1 cellular context compared by ENCODE assay signal in the genomic region with DNA sequence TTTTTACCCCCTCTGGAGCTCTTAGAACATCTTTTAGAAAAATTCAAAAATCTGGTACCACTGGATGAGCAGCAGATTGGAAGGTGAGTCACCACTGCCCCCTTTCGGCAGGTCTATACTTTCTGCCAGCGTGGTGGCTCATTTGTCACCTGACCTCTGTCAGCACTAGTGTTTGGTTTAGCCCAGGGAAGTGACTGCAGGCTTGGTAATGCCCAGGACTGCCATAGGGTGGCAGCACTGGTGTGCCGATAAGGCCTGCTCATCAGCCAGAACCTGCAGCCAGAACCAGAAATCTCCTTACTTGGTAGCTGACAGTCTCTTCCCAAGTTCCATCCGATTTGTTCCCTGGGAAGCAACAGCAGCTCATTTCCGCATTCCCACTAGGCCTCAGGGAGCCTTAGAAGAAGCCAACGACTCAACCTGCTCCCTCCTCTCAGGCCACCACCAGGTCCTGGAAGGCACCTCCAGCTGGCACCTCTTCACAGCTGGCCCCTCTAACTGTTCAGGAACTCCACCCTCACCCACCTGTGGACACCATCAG.
TF ChIP-seq lines count a peak whose summit lies in the region.

No MANE protein-coding gene starts in this region.

TF ChIP-seq in SK-N-SH, 30 proteins besides CTCF, POLR2A, EP300 and RAD21 (continued from another document):
- TF ChIP-seq, protein P1, sequence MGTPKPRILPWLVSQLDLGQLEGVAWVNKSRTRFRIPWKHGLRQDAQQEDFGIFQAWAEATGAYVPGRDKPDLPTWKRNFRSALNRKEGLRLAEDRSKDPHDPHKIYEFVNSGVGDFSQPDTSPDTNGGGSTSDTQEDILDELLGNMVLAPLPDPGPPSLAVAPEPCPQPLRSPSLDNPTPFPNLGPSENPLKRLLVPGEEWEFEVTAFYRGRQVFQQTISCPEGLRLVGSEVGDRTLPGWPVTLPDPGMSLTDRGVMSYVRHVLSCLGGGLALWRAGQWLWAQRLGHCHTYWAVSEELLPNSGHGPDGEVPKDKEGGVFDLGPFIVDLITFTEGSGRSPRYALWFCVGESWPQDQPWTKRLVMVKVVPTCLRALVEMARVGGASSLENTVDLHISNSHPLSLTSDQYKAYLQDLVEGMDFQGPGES (IDR thresholded peaks at IDR 0.05; ENCODE audit: low read depth, low read length) = no peak
- TF ChIP-seq ELF1 (IDR thresholded peaks at IDR 0.05) = no peak
- TF ChIP-seq, protein P2, sequence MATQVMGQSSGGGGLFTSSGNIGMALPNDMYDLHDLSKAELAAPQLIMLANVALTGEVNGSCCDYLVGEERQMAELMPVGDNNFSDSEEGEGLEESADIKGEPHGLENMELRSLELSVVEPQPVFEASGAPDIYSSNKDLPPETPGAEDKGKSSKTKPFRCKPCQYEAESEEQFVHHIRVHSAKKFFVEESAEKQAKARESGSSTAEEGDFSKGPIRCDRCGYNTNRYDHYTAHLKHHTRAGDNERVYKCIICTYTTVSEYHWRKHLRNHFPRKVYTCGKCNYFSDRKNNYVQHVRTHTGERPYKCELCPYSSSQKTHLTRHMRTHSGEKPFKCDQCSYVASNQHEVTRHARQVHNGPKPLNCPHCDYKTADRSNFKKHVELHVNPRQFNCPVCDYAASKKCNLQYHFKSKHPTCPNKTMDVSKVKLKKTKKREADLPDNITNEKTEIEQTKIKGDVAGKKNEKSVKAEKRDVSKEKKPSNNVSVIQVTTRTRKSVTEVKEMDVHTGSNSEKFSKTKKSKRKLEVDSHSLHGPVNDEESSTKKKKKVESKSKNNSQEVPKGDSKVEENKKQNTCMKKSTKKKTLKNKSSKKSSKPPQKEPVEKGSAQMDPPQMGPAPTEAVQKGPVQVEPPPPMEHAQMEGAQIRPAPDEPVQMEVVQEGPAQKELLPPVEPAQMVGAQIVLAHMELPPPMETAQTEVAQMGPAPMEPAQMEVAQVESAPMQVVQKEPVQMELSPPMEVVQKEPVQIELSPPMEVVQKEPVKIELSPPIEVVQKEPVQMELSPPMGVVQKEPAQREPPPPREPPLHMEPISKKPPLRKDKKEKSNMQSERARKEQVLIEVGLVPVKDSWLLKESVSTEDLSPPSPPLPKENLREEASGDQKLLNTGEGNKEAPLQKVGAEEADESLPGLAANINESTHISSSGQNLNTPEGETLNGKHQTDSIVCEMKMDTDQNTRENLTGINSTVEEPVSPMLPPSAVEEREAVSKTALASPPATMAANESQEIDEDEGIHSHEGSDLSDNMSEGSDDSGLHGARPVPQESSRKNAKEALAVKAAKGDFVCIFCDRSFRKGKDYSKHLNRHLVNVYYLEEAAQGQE (IDR thresholded peaks at IDR 0.05; ENCODE audit: low read depth, low read length) = no peak
- TF ChIP-seq, protein P3, sequence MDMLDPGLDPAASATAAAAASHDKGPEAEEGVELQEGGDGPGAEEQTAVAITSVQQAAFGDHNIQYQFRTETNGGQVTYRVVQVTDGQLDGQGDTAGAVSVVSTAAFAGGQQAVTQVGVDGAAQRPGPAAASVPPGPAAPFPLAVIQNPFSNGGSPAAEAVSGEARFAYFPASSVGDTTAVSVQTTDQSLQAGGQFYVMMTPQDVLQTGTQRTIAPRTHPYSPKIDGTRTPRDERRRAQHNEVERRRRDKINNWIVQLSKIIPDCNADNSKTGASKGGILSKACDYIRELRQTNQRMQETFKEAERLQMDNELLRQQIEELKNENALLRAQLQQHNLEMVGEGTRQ (IDR thresholded peaks at IDR 0.05; ENCODE audit: borderline replicate concordance, low read depth, low read length) = peak; percentile 58
- peak; percentile 14; the same call in 1 of the 2 replicates for TF ChIP-seq GATA2 (CRISPR knock-in tag; IDR thresholded peaks at IDR 0.05)
- TF ChIP-seq RFX5 (IDR thresholded peaks at IDR 0.05; ENCODE audit: low read length) = peak; percentile 71
- TF ChIP-seq GABPA (IDR thresholded peaks at IDR 0.05; ENCODE audit: low read depth) = no peak
- TF ChIP-seq, protein P4, sequence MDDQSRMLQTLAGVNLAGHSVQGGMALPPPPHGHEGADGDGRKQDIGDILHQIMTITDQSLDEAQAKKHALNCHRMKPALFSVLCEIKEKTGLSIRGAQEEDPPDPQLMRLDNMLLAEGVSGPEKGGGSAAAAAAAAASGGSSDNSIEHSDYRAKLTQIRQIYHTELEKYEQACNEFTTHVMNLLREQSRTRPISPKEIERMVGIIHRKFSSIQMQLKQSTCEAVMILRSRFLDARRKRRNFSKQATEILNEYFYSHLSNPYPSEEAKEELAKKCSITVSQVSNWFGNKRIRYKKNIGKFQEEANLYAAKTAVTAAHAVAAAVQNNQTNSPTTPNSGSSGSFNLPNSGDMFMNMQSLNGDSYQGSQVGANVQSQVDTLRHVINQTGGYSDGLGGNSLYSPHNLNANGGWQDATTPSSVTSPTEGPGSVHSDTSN (IDR thresholded peaks at IDR 0.05) = peak; percentile 65
- TF ChIP-seq, protein P5, sequence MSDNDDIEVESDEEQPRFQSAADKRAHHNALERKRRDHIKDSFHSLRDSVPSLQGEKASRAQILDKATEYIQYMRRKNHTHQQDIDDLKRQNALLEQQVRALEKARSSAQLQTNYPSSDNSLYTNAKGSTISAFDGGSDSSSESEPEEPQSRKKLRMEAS (IDR thresholded peaks at IDR 0.05; ENCODE audit: low read depth) = peak; percentile 64
- TF ChIP-seq CHD2 (IDR thresholded peaks at IDR 0.05; ENCODE audit: low read length, partially characterized antibody) = peak; percentile 75
- peak; percentile 73 for TF ChIP-seq MXI1 (IDR thresholded peaks at IDR 0.05; ENCODE audit: low read depth, low read length)
- TF ChIP-seq SMC3 (IDR thresholded peaks at IDR 0.05; ENCODE audit: low read depth, low read length) = peak; percentile 83
- TF ChIP-seq RCOR1 (IDR thresholded peaks at IDR 0.05; ENCODE audit: low read length) = peak; percentile 83; the same call in 1 of the 2 replicates
